ENCODE assay signal across 8 cellular contexts in genomic region chr18:49161627-49162026, GRCh38.
A peak's percentile ranks its signal among the peaks of the same experiment; 100 is the strongest.
DNase-seq lines count a peak whose midpoint lies in the region; ATAC-seq and TF ChIP-seq lines count a peak whose summit lies in the region.

No MANE protein-coding gene starts in this region.

- TF ChIP-seq CTCF in AG10803 (conservative IDR thresholded peaks at IDR 0.05; ENCODE audit: low read length) (no peak), brain microvascular endothelial cell (IDR thresholded peaks at IDR 0.05; ENCODE audit: low read depth, low read length, missing control alignments) (no peak)

- DNase-seq in AG10803 (ENCODE audit: low read depth) (peak; percentile 45), brain microvascular endothelial cell (peak; percentile 91), hippocampal formation (lab: John Stamatoyannopoulos, UW) (no peak), superior temporal gyrus (ENCODE audit: extremely low spot score) (no peak), MV-4-11 (lab: John Stamatoyannopoulos, UW) (no peak), NOMO-1 treated with DMSO at 0.1 percent for 48 hours (lab: John Stamatoyannopoulos, UW; ENCODE audit: unreplicated experiment) (no peak)

- H3K27ac ChIP-seq in brain microvascular endothelial cell = peak overlapping the region; percentile 79

- ATAC-seq in GM19043 (IDR thresholded peaks at IDR 0.05; ENCODE audit: low read depth, unreplicated experiment) (peak; percentile 93), HG03139 (IDR thresholded peaks at IDR 0.05; ENCODE audit: unreplicated experiment) (peak; percentile 77)

- H3K27me3 ChIP-seq in brain microvascular endothelial cell (replicated peaks) = no peaks in the 10 kb centered on the region

- H3K36me3 ChIP-seq in brain microvascular endothelial cell (replicated peaks) = no peaks in the 10 kb centered on the region

- in situ Hi-C loops in brain microvascular endothelial cell (cut with HindIII; ENCODE audit: low pct_ligation_motif_present, low sequenced_read_pairs) = no loop called here

- H3K4me3 ChIP-seq in AG10803 (ENCODE audit: low read length) (no peak overlapping the region), brain microvascular endothelial cell (ENCODE audit: low read depth, low read length) (no peak overlapping the region)

Comparison
In these comparisons a context has a peak if more than half of its experiments do, and no peak if none do; other contexts are left out.
1. DNase-seq: peak in AG10803 (single experiment) and brain microvascular endothelial cell (single experiment); none in hippocampal formation (0 of 2), superior temporal gyrus (single experiment), MV-4-11 (single experiment) and NOMO-1 treated with DMSO at 0.1 percent for 48 hours (single experiment).